9 cellular contexts compared by ENCODE assay signal in genomic region chrX:130393451-130394074, GRCh38. TPM values are rescaled to one million over a fixed set of nuclear protein-coding genes. Genes with fewer than 3 reads are reported as not detected.
A peak's percentile ranks its signal among the peaks of the same experiment; 100 is the strongest.
DNase-seq lines count a peak whose midpoint lies in the region; ATAC-seq, FAIRE-seq and TF ChIP-seq lines count a peak whose summit lies in the region.
"Had no signal": no experiment of that assay in that cellular context is flagged by ENCODE, and none has a peak within 500 bp of the region (broad histone marks: within the 10 kb centered on the region; RNA-seq: fewer than 3 reads in every experiment).

No MANE protein-coding gene starts in this region.

- no peak overlapping the region for H3K9ac ChIP-seq in neural cell (ENCODE audit: low read length)

- TF ChIP-seq CTCF in neural cell (IDR thresholded peaks at IDR 0.05; ENCODE audit: poor library complexity, severe bottlenecking) = peak; percentile 78
- TF ChIP-seq CTCF in sigmoid colon (IDR thresholded peaks at IDR 0.05) = peak in 2 of 4 experiments; percentile 21 to 49

- ATAC-seq in esophagus mucosa (peak; percentile 48), HG02588 (IDR thresholded peaks at IDR 0.05; ENCODE audit: unreplicated experiment) (no peak), GM21529 (IDR thresholded peaks at IDR 0.05; ENCODE audit: unreplicated experiment) (no peak)

- H3F3A ChIP-seq in neural cell (ENCODE audit: insufficient read depth, low read length, poor library complexity, severe bottlenecking) = no peaks in the 10 kb centered on the region

- peak; percentile 84 for TF ChIP-seq RAD21 in neural cell (conservative IDR thresholded peaks at IDR 0.05)

- no peaks in the 10 kb centered on the region for H3K9me3 ChIP-seq in neural cell (ENCODE audit: low read length)
- H3K9me3 ChIP-seq in sigmoid colon = no peaks in the 10 kb centered on the region

- H3K4me2 ChIP-seq in neural cell (ENCODE audit: low read length) = no peak overlapping the region

- H3K27me3 ChIP-seq in neural cell (ENCODE audit: insufficient read depth, low read depth, low read length) (no peaks in the 10 kb centered on the region), sigmoid colon (peaks cover 0 to 3% (median 0%) of the 10 kb centered on the region in 3 donors)

- no peaks in the 10 kb centered on the region for H4K20me1 ChIP-seq in neural cell (ENCODE audit: insufficient read depth)

- 24 to 45% methylated on average over 5 of the region's 5 CpGs for WGBS in sigmoid colon, 2 donors

- H3K4me1 ChIP-seq in sigmoid colon = no peaks in the 10 kb centered on the region

- FAIRE-seq in HTR-8/SVneo (lab: Jason Lieb, UNC) = no peak

- no peaks in the 10 kb centered on the region for H3K79me2 ChIP-seq in neural cell (replicated peaks; ENCODE audit: insufficient read depth, low read length)

- H3K4me3 ChIP-seq in neural cell (ENCODE audit: low read length) = no peak overlapping the region
- no peak overlapping the region for H3K4me3 ChIP-seq in sigmoid colon

- TF ChIP-seq EP300 in neural cell (conservative IDR thresholded peaks at IDR 0.05; ENCODE audit: poor library complexity, severe bottlenecking) (no peak), sigmoid colon (IDR thresholded peaks at IDR 0.05) (no peak)

- intact Hi-C loops in sigmoid colon (cut with DNase I) = no loop called here

- DNase-seq in DMS153 (lab: John Stamatoyannopoulos, UW) (peak; percentile 17), HTR-8/SVneo (ENCODE audit: insufficient read length, low spot score) (peak; percentile 14), RPMI7951 (ENCODE audit: low read depth) (peak; percentile 28), sigmoid colon (no peak)

- H3K9me2 ChIP-seq in neural cell (ENCODE audit: insufficient read depth, low read length) = no peaks in the 10 kb centered on the region

- no peak overlapping the region for H2AFZ ChIP-seq in neural cell (ENCODE audit: low read depth, low read length)

- no peaks in the 10 kb centered on the region for H3K36me3 ChIP-seq in neural cell (ENCODE audit: insufficient read depth, low read length)
- H3K36me3 ChIP-seq in sigmoid colon = no peaks in the 10 kb centered on the region

- no peak for TF ChIP-seq POLR2A in sigmoid colon (IDR thresholded peaks at IDR 0.05)

- no peak overlapping the region for H3K27ac ChIP-seq in neural cell (ENCODE audit: low read length)
- H3K27ac ChIP-seq in sigmoid colon = no peak overlapping the region

TF ChIP-seq in neural cell, 6 proteins besides CTCF, POLR2A, EP300 and RAD21:
- TF ChIP-seq SMC3 (conservative IDR thresholded peaks at IDR 0.05; ENCODE audit: poor library complexity) = peak; percentile 89
- TF ChIP-seq TAF1 (IDR thresholded peaks at IDR 0.05; ENCODE audit: low read depth) = no peak
- TF ChIP-seq POLR2AphosphoS5 (IDR thresholded peaks at IDR 0.05) = no peak
- no peak for TF ChIP-seq MXI1 (conservative IDR thresholded peaks at IDR 0.05; ENCODE audit: poor library complexity, severe bottlenecking)

RNA-seq across cellular contexts. Expression of gene GPR119, which starts 8.1 kb away (rescaled TPM):
- total RNA-seq in RPMI7951 (2014; rRNA removed; shearing (Covaris generic)) = not detected in 2 replicates
- total RNA-seq in esophagus mucosa (not detected), sigmoid colon (not detected)
- polyA plus RNA-seq in neural cell (not detected in 2 replicates), sigmoid colon (not detected)
- not detected in 2 replicates for polyA minus RNA-seq in neural cell
- total RNA-seq: pulmonary artery endothelial cell had no signal

RNA-seq across cellular contexts. Expression of gene RBMX2, which starts 8.2 kb away (rescaled TPM):
- 19.5 and 19.7 TPM in 2 replicates for total RNA-seq in RPMI7951 (2014; rRNA removed; shearing (Covaris generic))
- 11.4 TPM for total RNA-seq in esophagus mucosa
- 68.9 and 73.3 TPM in 2 replicates for polyA plus RNA-seq in neural cell
- 35.8 and 40.7 TPM in 2 replicates for polyA minus RNA-seq in neural cell
- 10 to 100 TPM; 18.9 to 25.2 (median 20.8) TPM for total RNA-seq in sigmoid colon
- 10 to 100 TPM; 16.0 to 24.6 (median 18.7) TPM for polyA plus RNA-seq in sigmoid colon

RNA-seq across cellular contexts. Expression of gene SLC25A14, which starts 53.8 kb away (rescaled TPM):
- total RNA-seq in RPMI7951 (2014; rRNA removed; shearing (Covaris generic)) = 13.2 and 14.1 TPM in 2 replicates
- 8.4 TPM for total RNA-seq in esophagus mucosa
- 127 and 150 TPM in 2 replicates for polyA plus RNA-seq in neural cell
- polyA minus RNA-seq in neural cell = 45.4 and 46.5 TPM in 2 replicates
- total RNA-seq in sigmoid colon = 10 to 100 TPM in 3 of 4 donors, 1 to 10 TPM in 1; 8.6 to 16.8 (median 11.6) TPM
- 10 to 100 TPM in 1 of 3 donors, 1 to 10 TPM in 2; 4.4 to 10.0 (median 4.8) TPM for polyA plus RNA-seq in sigmoid colon
